In genomic region chr11:130897262-130898182, GRCh38 we compare ENCODE assay signal across 8 cellular contexts. TPM values are rescaled to one million over a fixed set of nuclear protein-coding genes. Genes with fewer than 3 reads are reported as not detected.
DNase-seq lines count a peak whose midpoint lies in the region; ATAC-seq, FAIRE-seq and TF ChIP-seq lines count a peak whose summit lies in the region.

No MANE protein-coding gene starts in this region.

- H3K4me1 Mint-ChIP-seq in memory B cell = peaks cover 3% of the 10 kb centered on the region

- ATAC-seq in memory B cell (ENCODE audit: low read depth) = no peak
- ATAC-seq in GM21526 (IDR thresholded peaks at IDR 0.05; ENCODE audit: low FRiP score, unreplicated experiment) = no peak

- TF ChIP-seq POLR2A in GM12891 (IDR thresholded peaks at IDR 0.05; ENCODE audit: low read depth, low read length) = no peak

- peaks cover 45% of the 10 kb centered on the region for H3K36me3 Mint-ChIP-seq in memory B cell

- peak overlapping the region in 1 of 2 donors; percentile 29 for H3K4me3 ChIP-seq in tibial artery

- peaks cover 46 to 70% (median 62%) of the 10 kb centered on the region in 3 donors for H3K36me3 ChIP-seq in tibial artery

- H3K27ac Mint-ChIP-seq in memory B cell = peak overlapping the region; percentile 10

- H3K27me3 ChIP-seq in tibial artery = no peaks in the 10 kb centered on the region

- peak; percentile 90 for DNase-seq in NCI-H460 (ENCODE audit: extremely low read depth, low read depth)
- DNase-seq in dermis blood vessel endothelial cell = peak; percentile 64
- no peak for DNase-seq in memory B cell (ENCODE audit: low spot score in 2 of 2)
- DNase-seq in tibial artery = peak; percentile 83 to 96
- DNase-seq in NCI-H524 (lab: John Stamatoyannopoulos, UW) = no peak
- no peak for DNase-seq in GM12891 (ENCODE audit: insufficient read length, low spot score)
- no peak for DNase-seq in epidermal melanocyte (ENCODE audit: insufficient read length, low spot score)

- peaks cover 3 to 57% (median 39%) of the 10 kb centered on the region in 4 donors for H3K4me1 ChIP-seq in tibial artery

- H3K9me3 ChIP-seq in tibial artery = no peaks in the 10 kb centered on the region

- H3K27me3 Mint-ChIP-seq in memory B cell = no peaks in the 10 kb centered on the region

- TF ChIP-seq CTCF in tibial artery (IDR thresholded peaks at IDR 0.05) = no peak

- no peaks in the 10 kb centered on the region for H3K9me3 Mint-ChIP-seq in memory B cell

- peak overlapping the region; percentile 82 to 86 for H3K27ac ChIP-seq in tibial artery

- intact Hi-C loops in tibial artery (cut with DNase I; ENCODE audit: low total_unique reads) = loop anchor here (10.0 kb wide), 2 partner anchors 463 to 583 kb away; partner anchors contain the start of gene ZBTB44

- no peak overlapping the region for H3K4me3 Mint-ChIP-seq in memory B cell

- FAIRE-seq in GM12891 (lab: Jason Lieb, UNC) = no peak

TF ChIP-seq in GM12891, 5 proteins besides CTCF, POLR2A, EP300 and RAD21:
- TF ChIP-seq SPI1 (IDR thresholded peaks at IDR 0.05; ENCODE audit: low read depth, low read length) (no peak), PAX5 (IDR thresholded peaks at IDR 0.05; ENCODE audit: insufficient read depth, low read length, severe bottlenecking) (no peak), POLR2AphosphoS5 (IDR thresholded peaks at IDR 0.05; ENCODE audit: low read depth, low read length) (no peak), POU2F2 (IDR thresholded peaks at IDR 0.05; ENCODE audit: low read depth, low read length) (no peak), TAF1 (IDR thresholded peaks at IDR 0.05; ENCODE audit: low read depth, low read length) (no peak)
TF ChIP-seq in GM12891: peak in this region for 0.

RNA-seq across cellular contexts. Expression of gene SNX19, which starts 18.8 kb away (rescaled TPM):
- total RNA-seq in NCI-H460 (2014; rRNA removed; shearing (Covaris generic)) = 28.7 and 32.1 TPM in 2 replicates
- 16.0 and 19.9 TPM in 2 replicates for polyA plus RNA-seq in NCI-H460 (2014; cell fraction: nucleus; rRNA removed)
- total RNA-seq in dermis blood vessel endothelial cell = 90.2 and 90.9 TPM in 2 replicates
- polyA plus RNA-seq in GM12891 (2012; ENCODE audit: low read depth, missing spikeins) = 13.7 TPM

Comparison
In these comparisons a context has a peak if more than half of its experiments do, and no peak if none do; other contexts are left out.
1. DNase-seq: peak in NCI-H460 (single experiment), dermis blood vessel endothelial cell (single experiment) and tibial artery (2 of 2); none in memory B cell (0 of 2), NCI-H524 (0 of 2), GM12891 (single experiment) and epidermal melanocyte (single experiment).